Comparison of ENCODE assay signal across 23 cellular contexts in genomic region chr11:101187748-101188147, GRCh38. TPM values are rescaled to one million over a fixed set of nuclear protein-coding genes. Genes with fewer than 3 reads are reported as not detected.
DNase-seq lines count a peak whose midpoint lies in the region; ATAC-seq and TF ChIP-seq lines count a peak whose summit lies in the region.
"Had no signal": no experiment of that assay in that cellular context is flagged by ENCODE, and none has a peak within 500 bp of the region (broad histone marks: within the 10 kb centered on the region; RNA-seq: fewer than 3 reads in every experiment).

No MANE protein-coding gene starts in this region.

- intact Hi-C loops in Right ventricle myocardium superior (cut with DNase I): no loop called here
- intact Hi-C loops in left cardiac atrium (cut with DNase I): no loop called here
- intact Hi-C loops in left lung (cut with DNase I): no loop called here
- intact Hi-C loops in tibial artery (cut with DNase I; ENCODE audit: low total_unique reads): no loop called here

- H3K27ac ChIP-seq in coronary artery (peak overlapping the region; percentile 6 to 56), left lung (no peak overlapping the region), tibial artery (peak overlapping the region; percentile 19 to 41)
- H3K27ac ChIP-seq: SK-N-MC had no signal

- H3K4me1 ChIP-seq in left lung: no peaks in the 10 kb centered on the region
- peaks cover 0 to 28% (median 7%) of the 10 kb centered on the region in 4 donors for H3K4me1 ChIP-seq in tibial artery
- H3K4me1 ChIP-seq: BE2C had no signal

- H3K27me3 Mint-ChIP-seq in activated T-helper 17 cell treated with anti-CD3 and anti-CD28 coated beads, Interleukin-2, amount 50 U/mL, for 72 hours: no peaks in the 10 kb centered on the region
- H3K27me3 Mint-ChIP-seq: CD4-positive, CD25-positive, alpha-beta regulatory T cell had no signal

- no peak for TF ChIP-seq CTCF in coronary artery (IDR thresholded peaks at IDR 0.05)
- no peak for TF ChIP-seq CTCF in left lung (IDR thresholded peaks at IDR 0.05)
- TF ChIP-seq CTCF in tibial artery (IDR thresholded peaks at IDR 0.05): no peak

- no peak for DNase-seq in Right ventricle myocardium superior
- no peak for DNase-seq in left cardiac atrium
- DNase-seq in coronary artery (ENCODE audit: low spot score): no peak
- no peak for DNase-seq in left lung
- DNase-seq in tibial artery: no peak
- DNase-seq: BE2C; CD4-positive, CD25-positive, alpha-beta regulatory T cell; COR-L47; DMS 273 treated with DMSO at 0.1 percent for 48 hours; GF-D8; GOT3; KBM-7; NCI-H1417 treated with DMSO at 0.1 percent for 48 hours; NCI-H2029; NCI-H345; NCI-H524 treated with DMSO at 0.1 percent for 48 hours; OCI-M1; SHP77 had no signal

- H3K36me3 Mint-ChIP-seq in activated T-helper 17 cell treated with anti-CD3 and anti-CD28 coated beads, Interleukin-2, amount 50 U/mL, for 72 hours (ENCODE audit: low read depth): no peaks in the 10 kb centered on the region
- H3K36me3 Mint-ChIP-seq: CD4-positive, CD25-positive, alpha-beta regulatory T cell had no signal

- H3K4me3 ChIP-seq in coronary artery (peak overlapping the region; percentile 37), left lung (no peak overlapping the region), tibial artery (no peak overlapping the region)
- H3K4me3 ChIP-seq: SK-N-MC had no signal

- no peak overlapping the region for H3K4me3 Mint-ChIP-seq in activated T-helper 17 cell treated with anti-CD3 and anti-CD28 coated beads, Interleukin-2, amount 50 U/mL, for 72 hours
- H3K4me3 Mint-ChIP-seq: CD4-positive, CD25-positive, alpha-beta regulatory T cell had no signal

- no peak overlapping the region for H3K27ac Mint-ChIP-seq in activated T-helper 17 cell treated with anti-CD3 and anti-CD28 coated beads, Interleukin-2, amount 50 U/mL, for 72 hours
- H3K27ac Mint-ChIP-seq: CD4-positive, CD25-positive, alpha-beta regulatory T cell had no signal

- ATAC-seq in Right ventricle myocardium superior (ENCODE audit: poor library complexity) (peak; percentile 62), left cardiac atrium (no peak), left lung (peak; percentile 36), HG03457 (IDR thresholded peaks at IDR 0.05; ENCODE audit: unreplicated experiment) (no peak), HG03521 (IDR thresholded peaks at IDR 0.05; ENCODE audit: unreplicated experiment) (no peak)
- no peak for ATAC-seq in activated T-helper 17 cell treated with anti-CD3 and anti-CD28 coated beads, Interleukin-2, amount 50 U/mL, for 72 hours (replicated peaks)
- ATAC-seq: HCT116 had no signal

- H3K9me3 ChIP-seq in left lung: no peaks in the 10 kb centered on the region
- H3K9me3 ChIP-seq in tibial artery: no peaks in the 10 kb centered on the region
- H3K9me3 ChIP-seq: BE2C had no signal

- no peaks in the 10 kb centered on the region for H3K27me3 ChIP-seq in left lung
- H3K27me3 ChIP-seq in tibial artery: no peaks in the 10 kb centered on the region
- H3K27me3 ChIP-seq: BE2C had no signal

- H3K9me3 Mint-ChIP-seq in activated T-helper 17 cell treated with anti-CD3 and anti-CD28 coated beads, Interleukin-2, amount 50 U/mL, for 72 hours: peaks cover 7% of the 10 kb centered on the region

- no peaks in the 10 kb centered on the region for H3K4me1 Mint-ChIP-seq in activated T-helper 17 cell treated with anti-CD3 and anti-CD28 coated beads, Interleukin-2, amount 50 U/mL, for 72 hours
- H3K4me1 Mint-ChIP-seq: CD4-positive, CD25-positive, alpha-beta regulatory T cell had no signal

- no peaks in the 10 kb centered on the region for H3K36me3 ChIP-seq in left lung
- peaks cover 0 to 4% (median 0%) of the 10 kb centered on the region in 3 donors for H3K36me3 ChIP-seq in tibial artery
- H3K36me3 ChIP-seq: BE2C had no signal

RNA-seq across cellular contexts. Expression of gene PGR, which starts 58.1 kb away (rescaled TPM):
- total RNA-seq in Right ventricle myocardium superior: 7.9 TPM
- total RNA-seq in left cardiac atrium: 1 to 10 TPM; 5.5 to 6.5 TPM
- total RNA-seq in left lung: 1 to 10 TPM; 2.0 to 2.2 TPM
- not detected for total RNA-seq in activated T-helper 17 cell treated with anti-CD3 and anti-CD28 coated beads, Interleukin-2, amount 50 U/mL, for 72 hours
- total RNA-seq: CD4-positive, CD25-positive, alpha-beta regulatory T cell had no signal

Comparison
In these comparisons a context has a peak if more than half of its experiments do, and no peak if none do; other contexts are left out.
1. ATAC-seq: peak in Right ventricle myocardium superior (single experiment) and left lung (single experiment); none in left cardiac atrium (0 of 2), HG03457 (single experiment), activated T-helper 17 cell treated with anti-CD3 and anti-CD28 coated beads, Interleukin-2, amount 50 U/mL, for 72 hours (single experiment) and HG03521 (single experiment).
2. H3K27ac ChIP-seq: peak in coronary artery (2 of 2) and tibial artery (2 of 2); none in left lung (0 of 2).